16 cellular contexts compared by ENCODE assay signal in genomic region chr1:55989971-55990370, GRCh38.
DNase-seq lines count a peak whose midpoint lies in the region; ATAC-seq and TF ChIP-seq lines count a peak whose summit lies in the region.
"Had no signal": no experiment of that assay in that cellular context is flagged by ENCODE, and none has a peak within 500 bp of the region (broad histone marks: within the 10 kb centered on the region; RNA-seq: fewer than 3 reads in every experiment).

No MANE protein-coding gene starts in this region.

- intact Hi-C loops in aorta (cut with DNase I): no loop called here
- intact Hi-C loops in sigmoid colon (cut with DNase I): no loop called here

- no peak overlapping the region for H3K9ac ChIP-seq in adipocyte (ENCODE audit: low read length)
- H3K9ac ChIP-seq: BLaER1 treated with 17β-estradiol and CSF1 and Interleukin-3, amounts not matched to agents 10 nM and 100 nM; GM23248 had no signal

- H3K4me3 ChIP-seq in adipocyte (ENCODE audit: low read length) (no peak overlapping the region), aorta (ENCODE audit: low read length in 2 of 2) (no peak overlapping the region), sigmoid colon (no peak overlapping the region)
- H3K4me3 ChIP-seq: BLaER1 treated with 17β-estradiol and CSF1 and Interleukin-3, amounts not matched to agents 10 nM and 100 nM; GM23248 had no signal

- peak; percentile 47 for DNase-seq in AG09319 (ENCODE audit: extremely low read depth, low read depth)
- peak; percentile 69 for DNase-seq in adipocyte (ENCODE audit: low read depth)
- peak; percentile 64 for DNase-seq in fibroblast of gingiva (ENCODE audit: low read depth)
- no peak for DNase-seq in mesothelial cell of epicardium (ENCODE audit: low spot score in 2 of 2, unreplicated experiment in 2 of 2)
- DNase-seq in CD1c-positive myeloid dendritic cell (ENCODE audit: extremely low spot score): no peak
- DNase-seq in aorta: no peak
- no peak for DNase-seq in iPS-NIHi7 (ENCODE audit: extremely low spot score)
- no peak for DNase-seq in sigmoid colon
- DNase-seq: 8988T; CD4-positive, alpha-beta memory T cell; DMS79; EL; GM23248; H7; IMR-90 had no signal

- no peak for ATAC-seq in aorta (ENCODE audit: low FRiP score)

- H3K27me3 ChIP-seq in adipocyte (replicated peaks; ENCODE audit: control insufficient read depth, insufficient read depth, low read length) (no peaks in the 10 kb centered on the region), aorta (ENCODE audit: control insufficient read depth in 1 of 2, insufficient read depth in 2 of 2, low read length in 1 of 2) (no peaks in the 10 kb centered on the region), sigmoid colon (no peaks in the 10 kb centered on the region)
- H3K27me3 ChIP-seq: BLaER1 treated with 17β-estradiol and CSF1 and Interleukin-3, amounts not matched to agents 10 nM and 100 nM had no signal

- H3K9me3 Mint-ChIP-seq in mesothelial cell of epicardium: peaks cover under 1% of the 10 kb centered on the region

- no peak for TF ChIP-seq CTCF in AG09319 (IDR thresholded peaks at IDR 0.05; ENCODE audit: low read depth, low read length)
- TF ChIP-seq CTCF in mesothelial cell of epicardium (IDR thresholded peaks at IDR 0.05; ENCODE audit: unreplicated experiment): no peak
- no peak for TF ChIP-seq CTCF in sigmoid colon (IDR thresholded peaks at IDR 0.05)

- no peak overlapping the region for H3K4me3 Mint-ChIP-seq in mesothelial cell of epicardium
- H3K4me3 Mint-ChIP-seq: CD4-positive, alpha-beta memory T cell had no signal

- peaks cover 21% of the 10 kb centered on the region for H3K4me1 Mint-ChIP-seq in mesothelial cell of epicardium
- H3K4me1 Mint-ChIP-seq: CD4-positive, alpha-beta memory T cell had no signal

- peak overlapping the region; percentile 49 for H3K27ac Mint-ChIP-seq in mesothelial cell of epicardium
- H3K27ac Mint-ChIP-seq: CD4-positive, alpha-beta memory T cell had no signal

- H3K27me3 Mint-ChIP-seq in mesothelial cell of epicardium (ENCODE audit: low read depth): no peaks in the 10 kb centered on the region
- H3K27me3 Mint-ChIP-seq: CD4-positive, alpha-beta memory T cell had no signal

- no peaks in the 10 kb centered on the region for H3K9me3 ChIP-seq in adipocyte (ENCODE audit: control insufficient read depth, low read length)
- no peaks in the 10 kb centered on the region for H3K9me3 ChIP-seq in aorta (ENCODE audit: control insufficient read depth, low read length)
- H3K9me3 ChIP-seq in sigmoid colon: no peaks in the 10 kb centered on the region

- peaks cover 51% of the 10 kb centered on the region for H3K4me1 ChIP-seq in adipocyte (ENCODE audit: control insufficient read depth, insufficient read depth, low read length)
- peaks cover 7 to 8% of the 10 kb centered on the region in 2 donors for H3K4me1 ChIP-seq in aorta (ENCODE audit: control insufficient read depth in 1 of 2, insufficient read depth in 2 of 2, low read length in 2 of 2)
- peaks cover 0 to 18% (median 10%) of the 10 kb centered on the region in 4 donors for H3K4me1 ChIP-seq in sigmoid colon
- H3K4me1 ChIP-seq: BLaER1 treated with 17β-estradiol and CSF1 and Interleukin-3, amounts not matched to agents 10 nM and 100 nM had no signal

- H3K36me3 Mint-ChIP-seq in mesothelial cell of epicardium: peaks cover under 1% of the 10 kb centered on the region
- H3K36me3 Mint-ChIP-seq: CD4-positive, alpha-beta memory T cell had no signal

- no peak for TF ChIP-seq POLR2A in sigmoid colon (IDR thresholded peaks at IDR 0.05)

- TF ChIP-seq EP300 in sigmoid colon (IDR thresholded peaks at IDR 0.05): no peak

- 95 to 96% methylated on average over 4 of the region's 4 CpGs for WGBS in aorta, 2 donors
- WGBS in sigmoid colon, 2 donors: 83 to 86% methylated on average over 4 of the region's 4 CpGs

- H3K27ac ChIP-seq in aorta (ENCODE audit: low read depth in 1 of 2, low read length in 2 of 2): no peak overlapping the region
- no peak overlapping the region for H3K27ac ChIP-seq in sigmoid colon
- H3K27ac ChIP-seq: BLaER1 treated with 17β-estradiol and CSF1 and Interleukin-3, amounts not matched to agents 10 nM and 100 nM; GM23248 had no signal

- H3K36me3 ChIP-seq in adipocyte (ENCODE audit: control insufficient read depth, insufficient read depth, low read length, severe bottlenecking) (no peaks in the 10 kb centered on the region), aorta (ENCODE audit: control insufficient read depth in 1 of 2, insufficient read depth in 2 of 2, low read length in 1 of 2) (no peaks in the 10 kb centered on the region), sigmoid colon (no peaks in the 10 kb centered on the region)
- H3K36me3 ChIP-seq: BLaER1 treated with 17β-estradiol and CSF1 and Interleukin-3, amounts not matched to agents 10 nM and 100 nM had no signal

Comparison
In these comparisons a context has a peak if more than half of its experiments do, and no peak if none do; other contexts are left out.
1. DNase-seq: peak in AG09319 (single experiment), adipocyte (single experiment) and fibroblast of gingiva (single experiment); none in mesothelial cell of epicardium (0 of 2), CD1c-positive myeloid dendritic cell (single experiment), aorta (0 of 2), iPS-NIHi7 (single experiment) and sigmoid colon (single experiment).